19 cellular contexts compared by ENCODE assay signal in genomic region chr19:30014770-30015169, GRCh38.
A peak's percentile ranks its signal among the peaks of the same experiment; 100 is the strongest.
DNase-seq lines count a peak whose midpoint lies in the region; ATAC-seq and TF ChIP-seq lines count a peak whose summit lies in the region.
"Had no signal": no experiment of that assay in that cellular context is flagged by ENCODE, and none has a peak within 500 bp of the region (broad histone marks: within the 10 kb centered on the region; RNA-seq: fewer than 3 reads in every experiment).

No MANE protein-coding gene starts in this region.

- H2AFZ ChIP-seq in GM23338: no peak overlapping the region

- H3K27me3 ChIP-seq in GM23338 (ENCODE audit: insufficient read depth): no peaks in the 10 kb centered on the region
- H3K27me3 ChIP-seq: BE2C; BLaER1 treated with 17β-estradiol and CSF1 and Interleukin-3, amounts not matched to agents 10 nM and 100 nM had no signal

- no peak overlapping the region for H3K4me3 Mint-ChIP-seq in activated naive CD8-positive, alpha-beta T cell
- no peak overlapping the region for H3K4me3 Mint-ChIP-seq in activated naive CD8-positive, alpha-beta T cell treated with anti-CD3 and anti-CD28 coated beads, Interleukin-2, amount 50 U/mL, for 24 hours
- H3K4me3 Mint-ChIP-seq in GM23338 (no peak overlapping the region), WTC11 (no peak overlapping the region)
- H3K4me3 Mint-ChIP-seq: CD14-positive monocyte; CD4-positive, alpha-beta T cell; H9; HFFc6 had no signal

- no peaks in the 10 kb centered on the region for H4K20me1 ChIP-seq in GM23338 (replicated peaks; ENCODE audit: insufficient read depth)

- POLR2A ChIA-PET in WTC11 (lab: Charles Lee): no interaction called here

- no peak for ATAC-seq in activated naive CD8-positive, alpha-beta T cell treated with anti-CD3 and anti-CD28 coated beads, Interleukin-2, amount 50 U/mL, for 24 hours
- no peak for ATAC-seq in GM23338
- ATAC-seq in WTC11: no peak
- ATAC-seq: HCT116 had no signal

- no peak for DNase-seq in activated naive CD8-positive, alpha-beta T cell treated with anti-CD3 and anti-CD28 coated beads, Interleukin-2, amount 50 U/mL, for 24 hours
- DNase-seq in GM23338 (ENCODE audit: low spot score): no peak
- no peak for DNase-seq in WTC11 (ENCODE audit: low spot score)
- no peak for DNase-seq in coronary artery (ENCODE audit: low spot score)
- no peak for DNase-seq in NCI-H510A treated with DMSO at 0.1 percent for 48 hours (lab: John Stamatoyannopoulos, UW)
- no peak for DNase-seq in ACHN
- DNase-seq: BE2C; Calu3; CD4-positive, alpha-beta T cell; COR-L47; DMS53; DMS79 treated with DMSO at 0.1 percent for 48 hours; GF-D8; H9; HFFc6 had no signal

- peak overlapping the region; percentile 46; the same call in 1 of the 2 replicates for H3K4me2 ChIP-seq in GM23338
- H3K4me2 ChIP-seq: BLaER1 treated with 17β-estradiol and CSF1 and Interleukin-3, amounts not matched to agents 10 nM and 100 nM had no signal

- H3K79me2 ChIP-seq in GM23338 (replicated peaks; ENCODE audit: insufficient read depth): no peaks in the 10 kb centered on the region

- no peak overlapping the region for H3K4me3 ChIP-seq in GM23338
- H3K4me3 ChIP-seq in coronary artery: no peak overlapping the region
- H3K4me3 ChIP-seq: BLaER1 treated with 17β-estradiol and CSF1 and Interleukin-3, amounts not matched to agents 10 nM and 100 nM had no signal

- no peaks in the 10 kb centered on the region for H3K9me2 ChIP-seq in GM23338 (ENCODE audit: insufficient read depth)

- H3F3A ChIP-seq in GM23338 (replicated peaks; ENCODE audit: low read depth): no peaks in the 10 kb centered on the region

- no peaks in the 10 kb centered on the region; the same call in 1 of the 2 replicates for H3K36me3 ChIP-seq in GM23338 (ENCODE audit: insufficient read depth)

- in situ Hi-C loops in ACHN (cut with HindIII; ENCODE audit: low pct_ligation_motif_present, low pct_unique_long_range_greater_than_20kb, low sequenced_read_pairs): no loop called here

- no peaks in the 10 kb centered on the region for H3K9me3 Mint-ChIP-seq in activated naive CD8-positive, alpha-beta T cell (ENCODE audit: low read depth)
- no peaks in the 10 kb centered on the region for H3K9me3 Mint-ChIP-seq in activated naive CD8-positive, alpha-beta T cell treated with anti-CD3 and anti-CD28 coated beads, Interleukin-2, amount 50 U/mL, for 24 hours
- H3K9me3 Mint-ChIP-seq in GM23338 (no peaks in the 10 kb centered on the region), WTC11 (no peaks in the 10 kb centered on the region)
- H3K9me3 Mint-ChIP-seq: CD14-positive monocyte; CD4-positive, alpha-beta T cell; H9; HFFc6 had no signal

- TF ChIP-seq CTCF in GM23338 (conservative IDR thresholded peaks at IDR 0.05; ENCODE audit: low read depth in 2 of 2) (no peak), WTC11 (IDR thresholded peaks at IDR 0.05) (no peak), coronary artery (IDR thresholded peaks at IDR 0.05) (no peak)

- peaks cover 36% of the 10 kb centered on the region for H3K4me1 ChIP-seq in GM23338 (ENCODE audit: insufficient read depth)
- H3K4me1 ChIP-seq: BE2C had no signal

- peaks cover 17% of the 10 kb centered on the region for H3K36me3 Mint-ChIP-seq in activated naive CD8-positive, alpha-beta T cell
- H3K36me3 Mint-ChIP-seq in activated naive CD8-positive, alpha-beta T cell treated with anti-CD3 and anti-CD28 coated beads, Interleukin-2, amount 50 U/mL, for 24 hours (ENCODE audit: low read depth): peaks cover 44% of the 10 kb centered on the region
- H3K36me3 Mint-ChIP-seq in GM23338 (ENCODE audit: low read depth) (peaks cover 10% of the 10 kb centered on the region; the same call in 2 of the 3 replicates), WTC11 (peaks cover 4% of the 10 kb centered on the region; the same call in 1 of the 2 replicates)

- peak overlapping the region; percentile 16 for H3K27ac Mint-ChIP-seq in activated naive CD8-positive, alpha-beta T cell
- H3K27ac Mint-ChIP-seq in activated naive CD8-positive, alpha-beta T cell treated with anti-CD3 and anti-CD28 coated beads, Interleukin-2, amount 50 U/mL, for 24 hours: no peak overlapping the region
- H3K27ac Mint-ChIP-seq in GM23338 (peak overlapping the region; percentile 57; the same call in 1 of the 2 replicates), WTC11 (peak overlapping the region; percentile 11; the same call in 1 of the 2 replicates)
- H3K27ac Mint-ChIP-seq: CD14-positive monocyte; CD4-positive, alpha-beta T cell; HFFc6 had no signal

- no peaks in the 10 kb centered on the region for H3K27me3 Mint-ChIP-seq in activated naive CD8-positive, alpha-beta T cell
- H3K27me3 Mint-ChIP-seq in activated naive CD8-positive, alpha-beta T cell treated with anti-CD3 and anti-CD28 coated beads, Interleukin-2, amount 50 U/mL, for 24 hours: no peaks in the 10 kb centered on the region
- H3K27me3 Mint-ChIP-seq in GM23338 (ENCODE audit: insufficient read depth, low read depth, poor library complexity) (no peaks in the 10 kb centered on the region), WTC11 (ENCODE audit: low read depth) (no peaks in the 10 kb centered on the region)
- H3K27me3 Mint-ChIP-seq: CD4-positive, alpha-beta T cell had no signal

- H3K27ac ChIP-seq in GM23338 (ENCODE audit: low read depth): peak overlapping the region; percentile 35; the same call in 1 of the 2 replicates
- no peak overlapping the region for H3K27ac ChIP-seq in coronary artery
- H3K27ac ChIP-seq: BLaER1 treated with 17β-estradiol and CSF1 and Interleukin-3, amounts not matched to agents 10 nM and 100 nM had no signal

- H3K4me1 Mint-ChIP-seq in activated naive CD8-positive, alpha-beta T cell (ENCODE audit: low read depth): no peaks in the 10 kb centered on the region
- H3K4me1 Mint-ChIP-seq in activated naive CD8-positive, alpha-beta T cell treated with anti-CD3 and anti-CD28 coated beads, Interleukin-2, amount 50 U/mL, for 24 hours: peaks cover 4% of the 10 kb centered on the region
- H3K4me1 Mint-ChIP-seq in GM23338: peaks cover 38% of the 10 kb centered on the region
- H3K4me1 Mint-ChIP-seq in WTC11: peaks cover 33% of the 10 kb centered on the region
- H3K4me1 Mint-ChIP-seq: CD14-positive monocyte had no signal

- CTCF ChIA-PET in WTC11 (lab: Charles Lee): no interaction called here

TF ChIP-seq in GM23338, 12 proteins besides CTCF, POLR2A, EP300 and RAD21 (continues in another document):
- TF ChIP-seq EZH2phosphoT487 (IDR thresholded peaks at IDR 0.05; ENCODE audit: unreplicated experiment) (no peak), POLR2AphosphoS5 (IDR thresholded peaks at IDR 0.05; ENCODE audit: low read depth) (no peak), ZNF331 (CRISPR knock-in tag; IDR thresholded peaks at IDR 0.05; ENCODE audit: low read depth) (no peak), ZNF114 (CRISPR knock-in tag; IDR thresholded peaks at IDR 0.05) (no peak), JUNB (IDR thresholded peaks at IDR 0.05; ENCODE audit: unreplicated experiment) (no peak), STAT1 (IDR thresholded peaks at IDR 0.05; ENCODE audit: unreplicated experiment) (no peak)
- TF ChIP-seq, protein P1, sequence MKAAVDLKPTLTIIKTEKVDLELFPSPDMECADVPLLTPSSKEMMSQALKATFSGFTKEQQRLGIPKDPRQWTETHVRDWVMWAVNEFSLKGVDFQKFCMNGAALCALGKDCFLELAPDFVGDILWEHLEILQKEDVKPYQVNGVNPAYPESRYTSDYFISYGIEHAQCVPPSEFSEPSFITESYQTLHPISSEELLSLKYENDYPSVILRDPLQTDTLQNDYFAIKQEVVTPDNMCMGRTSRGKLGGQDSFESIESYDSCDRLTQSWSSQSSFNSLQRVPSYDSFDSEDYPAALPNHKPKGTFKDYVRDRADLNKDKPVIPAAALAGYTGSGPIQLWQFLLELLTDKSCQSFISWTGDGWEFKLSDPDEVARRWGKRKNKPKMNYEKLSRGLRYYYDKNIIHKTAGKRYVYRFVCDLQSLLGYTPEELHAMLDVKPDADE (IDR thresholded peaks at IDR 0.05): no peak

TF ChIP-seq in WTC11, 78 proteins besides CTCF, POLR2A, EP300 and RAD21 (continues in another document):
- TF ChIP-seq ZNF219 (CRISPR knock-in tag; IDR thresholded peaks at IDR 0.05; ENCODE audit: borderline replicate concordance) (no peak), USF1 (CRISPR knock-in tag; IDR thresholded peaks at IDR 0.05) (no peak), E2F5 (CRISPR knock-in tag; IDR thresholded peaks at IDR 0.05) (no peak)
- TF ChIP-seq, protein P2, sequence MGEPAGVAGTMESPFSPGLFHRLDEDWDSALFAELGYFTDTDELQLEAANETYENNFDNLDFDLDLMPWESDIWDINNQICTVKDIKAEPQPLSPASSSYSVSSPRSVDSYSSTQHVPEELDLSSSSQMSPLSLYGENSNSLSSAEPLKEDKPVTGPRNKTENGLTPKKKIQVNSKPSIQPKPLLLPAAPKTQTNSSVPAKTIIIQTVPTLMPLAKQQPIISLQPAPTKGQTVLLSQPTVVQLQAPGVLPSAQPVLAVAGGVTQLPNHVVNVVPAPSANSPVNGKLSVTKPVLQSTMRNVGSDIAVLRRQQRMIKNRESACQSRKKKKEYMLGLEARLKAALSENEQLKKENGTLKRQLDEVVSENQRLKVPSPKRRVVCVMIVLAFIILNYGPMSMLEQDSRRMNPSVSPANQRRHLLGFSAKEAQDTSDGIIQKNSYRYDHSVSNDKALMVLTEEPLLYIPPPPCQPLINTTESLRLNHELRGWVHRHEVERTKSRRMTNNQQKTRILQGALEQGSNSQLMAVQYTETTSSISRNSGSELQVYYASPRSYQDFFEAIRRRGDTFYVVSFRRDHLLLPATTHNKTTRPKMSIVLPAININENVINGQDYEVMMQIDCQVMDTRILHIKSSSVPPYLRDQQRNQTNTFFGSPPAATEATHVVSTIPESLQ (CRISPR knock-in tag; IDR thresholded peaks at IDR 0.05): no peak
